ENCODE assay signal across 20 cellular contexts in genomic region chr22:49590851-49591445, GRCh38.
DNase-seq lines count a peak whose midpoint lies in the region; ATAC-seq, FAIRE-seq and TF ChIP-seq lines count a peak whose summit lies in the region.
"Had no signal": no experiment of that assay in that cellular context is flagged by ENCODE, and none has a peak within 500 bp of the region (broad histone marks: within the 10 kb centered on the region; RNA-seq: fewer than 3 reads in every experiment).

No MANE protein-coding gene starts in this region.

- no peak overlapping the region for H3K4me3 Mint-ChIP-seq in activated naive CD4-positive, alpha-beta T cell treated with anti-CD3 and anti-CD28 coated beads, Interleukin-2, amount 10 ng/mL, durations not matched to agents 7 days and 5 days
- H3K4me3 Mint-ChIP-seq in activated naive CD4-positive, alpha-beta T cell treated with anti-CD3 and anti-CD28 coated beads for 36 hours = no peak overlapping the region
- H3K4me3 Mint-ChIP-seq: CD14-positive monocyte; CD8-positive, alpha-beta T cell had no signal

- no peak overlapping the region for H2BK20ac ChIP-seq in H1 (ENCODE audit: low read length)

- intact Hi-C loops in activated naive CD4-positive, alpha-beta T cell treated with anti-CD3 and anti-CD28 coated beads for 36 hours (cut with micrococcal nuclease) = no loop called here
- intact Hi-C loops in upper lobe of right lung (cut with DNase I) = no loop called here

- H2BK15ac ChIP-seq in H1 (ENCODE audit: low read length) = no peak overlapping the region

- H2BK120ac ChIP-seq in H1 (replicated peaks; ENCODE audit: low read depth, low read length) = no peak overlapping the region

- H3K36me3 ChIP-seq in H1 (ENCODE audit: control insufficient read depth in 2 of 4, insufficient read depth in 4 of 4, low read length in 3 of 4) = no peaks in the 10 kb centered on the region; a peak in 1 of 8 replicates
- H3K36me3 ChIP-seq in upper lobe of right lung = no peaks in the 10 kb centered on the region

- DNase-seq in activated naive CD4-positive, alpha-beta T cell treated with anti-CD3 and anti-CD28 coated beads, Interleukin-2, amount 10 ng/mL, durations not matched to agents 7 days and 5 days = peak; percentile 8
- no peak for DNase-seq in activated naive CD4-positive, alpha-beta T cell treated with anti-CD3 and anti-CD28 coated beads for 36 hours
- DNase-seq in H1 (ENCODE audit: low read depth in 1 of 2, low spot score in 2 of 2) (peak in 1 of 2 experiments; percentile 33), mesenteric fat pad (ENCODE audit: low spot score) (peak; percentile 67), upper lobe of right lung (peak; percentile 63), activated T-cell treated with anti-CD3 and anti-CD28 coated beads for 4 hours (no peak), KG1 (lab: John Stamatoyannopoulos, UW) (no peak), RCC 7860 (ENCODE audit: low spot score) (no peak)
- DNase-seq: CD8-positive, alpha-beta T cell; COR-L47; DMS153; DMS79 treated with DMSO at 0.1 percent for 48 hours; EL had no signal

- H3K79me2 ChIP-seq in H1 (ENCODE audit: control insufficient read depth in 1 of 2, insufficient read depth in 2 of 2, low read length in 2 of 2) = no peaks in the 10 kb centered on the region

- no peak for TF ChIP-seq POLR2A in H1 (IDR thresholded peaks at IDR 0.05; ENCODE audit: control extremely low read depth in 1 of 2, low read depth in 2 of 2, low read length in 2 of 2)

- H3K79me1 ChIP-seq in H1 (ENCODE audit: low read depth, low read length) = no peaks in the 10 kb centered on the region

- H4K8ac ChIP-seq in H1 (ENCODE audit: extremely low read depth, insufficient read depth, low read length) = no peak overlapping the region

- no peak overlapping the region for H2BK5ac ChIP-seq in H1 (ENCODE audit: low read depth, low read length)

- H3K27me3 Mint-ChIP-seq in activated naive CD4-positive, alpha-beta T cell treated with anti-CD3 and anti-CD28 coated beads, Interleukin-2, amount 10 ng/mL, durations not matched to agents 7 days and 5 days = no peaks in the 10 kb centered on the region
- no peaks in the 10 kb centered on the region for H3K27me3 Mint-ChIP-seq in activated naive CD4-positive, alpha-beta T cell treated with anti-CD3 and anti-CD28 coated beads for 36 hours (ENCODE audit: low read depth)

- no peak overlapping the region for H3K14ac ChIP-seq in H1 (ENCODE audit: insufficient read length)

- FAIRE-seq in H1 (lab: Jason Lieb, UNC) (no peak), RCC 7860 (lab: Jason Lieb, UNC) (no peak)
- FAIRE-seq: D721Med, G401.6, GM12891 had no signal

- H3K23me2 ChIP-seq in H1 (ENCODE audit: low read depth, low read length) = peaks cover 7% of the 10 kb centered on the region; the same call in 1 of the 2 replicates

- no peak overlapping the region for H3K4me2 ChIP-seq in H1 (ENCODE audit: insufficient read depth in 1 of 2, low read depth in 2 of 2, low read length in 2 of 2)

- no peak overlapping the region for H3K9ac ChIP-seq in H1 (replicated peaks in 1 of 4; ENCODE audit: extremely low read depth in 1 of 4, low read depth in 3 of 4, low read length in 3 of 4)

- H3K4me1 Mint-ChIP-seq in activated naive CD4-positive, alpha-beta T cell treated with anti-CD3 and anti-CD28 coated beads, Interleukin-2, amount 10 ng/mL, durations not matched to agents 7 days and 5 days = no peaks in the 10 kb centered on the region
- H3K4me1 Mint-ChIP-seq in activated naive CD4-positive, alpha-beta T cell treated with anti-CD3 and anti-CD28 coated beads for 36 hours (ENCODE audit: low read depth) = no peaks in the 10 kb centered on the region
- H3K4me1 Mint-ChIP-seq: CD14-positive monocyte had no signal

- H3K18ac ChIP-seq in H1 (ENCODE audit: extremely low read depth, low read length) = no peak overlapping the region

- H3K4me1 ChIP-seq in H1 (replicated peaks in 1 of 4; ENCODE audit: control insufficient read depth in 3 of 4, insufficient read depth in 4 of 4, low read length in 3 of 4) (no peaks in the 10 kb centered on the region), upper lobe of right lung (peaks cover 7% of the 10 kb centered on the region)

- no peak for ATAC-seq in upper lobe of right lung
- ATAC-seq: CD8-positive, alpha-beta T cell; HCT116 had no signal

- no peaks in the 10 kb centered on the region for H3K36me3 Mint-ChIP-seq in activated naive CD4-positive, alpha-beta T cell treated with anti-CD3 and anti-CD28 coated beads, Interleukin-2, amount 10 ng/mL, durations not matched to agents 7 days and 5 days
- peaks cover 1% of the 10 kb centered on the region for H3K36me3 Mint-ChIP-seq in activated naive CD4-positive, alpha-beta T cell treated with anti-CD3 and anti-CD28 coated beads for 36 hours (ENCODE audit: low read depth)

- no peak overlapping the region for H3K27ac Mint-ChIP-seq in activated naive CD4-positive, alpha-beta T cell treated with anti-CD3 and anti-CD28 coated beads, Interleukin-2, amount 10 ng/mL, durations not matched to agents 7 days and 5 days
- H3K27ac Mint-ChIP-seq in activated naive CD4-positive, alpha-beta T cell treated with anti-CD3 and anti-CD28 coated beads for 36 hours = no peak overlapping the region
- H3K27ac Mint-ChIP-seq: CD14-positive monocyte; CD8-positive, alpha-beta T cell had no signal

- TF ChIP-seq CTCF in H1 (IDR thresholded peaks at IDR 0.05; ENCODE audit: control extremely low read depth in 1 of 3, insufficient read depth in 1 of 3, low read depth in 1 of 3, low read length in 3 of 3) = no peak
- TF ChIP-seq CTCF in upper lobe of right lung (IDR thresholded peaks at IDR 0.05) = no peak

- no peak overlapping the region for H3K4ac ChIP-seq in H1 (replicated peaks; ENCODE audit: insufficient read length, low read depth, low read length)

- H3K4me3 ChIP-seq in H1 (ENCODE audit: extremely low read depth in 1 of 4, insufficient read depth in 2 of 4, low read depth in 3 of 4, low read length in 4 of 4) (no peak overlapping the region), upper lobe of right lung (no peak overlapping the region)

- H3K23ac ChIP-seq in H1 (ENCODE audit: insufficient read length) = no peak overlapping the region

- CTCF ChIA-PET in activated naive CD4-positive, alpha-beta T cell treated with anti-CD3 and anti-CD28 coated beads, Interleukin-2, amount 10 ng/mL, durations not matched to agents 7 days and 5 days (lab: Charles Lee) = no interaction called here
- CTCF ChIA-PET in activated naive CD4-positive, alpha-beta T cell treated with anti-CD3 and anti-CD28 coated beads for 36 hours (lab: Charles Lee) = no interaction called here
- CTCF ChIA-PET in H1 (lab: Charles Lee; ENCODE audit: partially characterized antibody) = interaction anchor here (1.2 kb wide), 1 partner anchor 20 kb away, joined by 4 read pairs; no protein-coding TSS in a partner anchor

- peak overlapping the region; percentile 42 for H4K91ac ChIP-seq in H1 (replicated peaks; ENCODE audit: insufficient read length, low read length)

- H3K9me3 ChIP-seq in H1 (ENCODE audit: insufficient read depth in 2 of 2, low read depth in 1 of 2, low read length in 1 of 2) (peaks cover 0 to 11% of the 10 kb centered on the region in 2 experiments; a peak in 2 of 4 replicates), upper lobe of right lung (no peaks in the 10 kb centered on the region)

- no peak for TF ChIP-seq EP300 in H1 (IDR thresholded peaks at IDR 0.05; ENCODE audit: borderline replicate concordance in 1 of 2, low read depth in 2 of 2, low read length in 2 of 2)

- no peaks in the 10 kb centered on the region for H3K27me3 ChIP-seq in H1 (replicated peaks in 1 of 4; ENCODE audit: control insufficient read depth in 3 of 4, extremely low read depth in 1 of 4, insufficient read depth in 3 of 4, low read length in 3 of 4)
- no peaks in the 10 kb centered on the region for H3K27me3 ChIP-seq in upper lobe of right lung

- no peak for TF ChIP-seq RAD21 in H1 (IDR thresholded peaks at IDR 0.05 in 1 of 2, conservative IDR thresholded peaks at IDR 0.05 in 1 of 2; ENCODE audit: low read depth in 2 of 2, low read length in 2 of 2)

- H2AFZ ChIP-seq in H1 (ENCODE audit: low read length) = no peak overlapping the region

- H2AK5ac ChIP-seq in H1 (ENCODE audit: low read depth, low read length) = no peak overlapping the region

- POLR2A ChIA-PET in H1 (lab: Charles Lee; ENCODE audit: partially characterized antibody) = no interaction called here

- 91% methylated on average over 16 of the region's 17 CpGs; no CpG with 5 or more reads in 1 of the 2 experiments for WGBS in H1 (ENCODE audit: extremely low coverage in 1 of 2, insufficient coverage in 1 of 2, insufficient read length in 1 of 2, insufficient replicate concordance in 2 of 2, low coverage in 1 of 2, low lambda C conversion rate in 2 of 2, missing lambda C conversion rate in 1 of 2), 2 experiments

- H3K9me3 Mint-ChIP-seq in activated naive CD4-positive, alpha-beta T cell treated with anti-CD3 and anti-CD28 coated beads, Interleukin-2, amount 10 ng/mL, durations not matched to agents 7 days and 5 days = peaks cover 1% of the 10 kb centered on the region
- H3K9me3 Mint-ChIP-seq in activated naive CD4-positive, alpha-beta T cell treated with anti-CD3 and anti-CD28 coated beads for 36 hours = no peaks in the 10 kb centered on the region
- H3K9me3 Mint-ChIP-seq: CD8-positive, alpha-beta T cell had no signal

- H3K56ac ChIP-seq in H1 (replicated peaks; ENCODE audit: insufficient read length, low read depth, low read length) = no peak overlapping the region

- no peak overlapping the region for H4K5ac ChIP-seq in H1 (ENCODE audit: insufficient read length, low read depth, low read length)

- 0 out of 2 replicates have a peak overlapping the region, but pooled peaks have one; percentile 27 for H2BK12ac ChIP-seq in H1 (ENCODE audit: low read depth, low read length)

- no peak overlapping the region for H3K27ac ChIP-seq in H1 (ENCODE audit: low read depth, low read length)
- no peak overlapping the region for H3K27ac ChIP-seq in upper lobe of right lung
- H3K27ac ChIP-seq: 22Rv1, HL-60 had no signal

- H4K20me1 ChIP-seq in H1 (replicated peaks in 1 of 2; ENCODE audit: control insufficient read depth in 1 of 2, insufficient read depth in 2 of 2, low read length in 2 of 2) = peaks cover 0 to 6% of the 10 kb centered on the region in 2 experiments

TF ChIP-seq in H1, 55 proteins besides CTCF, POLR2A, EP300 and RAD21 (continues in another document):
- no peak for TF ChIP-seq ATF3 (IDR thresholded peaks at IDR 0.05; ENCODE audit: insufficient read depth, low read depth, low read length)
- TF ChIP-seq USF2 (IDR thresholded peaks at IDR 0.05; ENCODE audit: low read length) = no peak

Comparison
In these comparisons a context has a peak if more than half of its experiments do, and no peak if none do; other contexts are left out.
1. DNase-seq: peak in activated naive CD4-positive, alpha-beta T cell treated with anti-CD3 and anti-CD28 coated beads, Interleukin-2, amount 10 ng/mL, durations not matched to agents 7 days and 5 days (single experiment), mesenteric fat pad (single experiment) and upper lobe of right lung (single experiment); none in activated naive CD4-positive, alpha-beta T cell treated with anti-CD3 and anti-CD28 coated beads for 36 hours (single experiment), activated T-cell treated with anti-CD3 and anti-CD28 coated beads for 4 hours (single experiment), KG1 (single experiment) and RCC 7860 (single experiment).